8 cellular contexts compared by ENCODE assay signal in genomic region chr6:131627724-131628682, GRCh38. TPM values are rescaled to one million over a fixed set of nuclear protein-coding genes. Genes with fewer than 3 reads are reported as not detected.
A peak's percentile ranks its signal among the peaks of the same experiment; 100 is the strongest.
DNase-seq lines count a peak whose midpoint lies in the region; ATAC-seq and TF ChIP-seq lines count a peak whose summit lies in the region.

TSS of gene MED23 (minus strand) at chr6:131628242. CDS start at chr6:131628049, 193 bp downstream.

- TF ChIP-seq POLR2A in erythroblast (IDR thresholded peaks at IDR 0.05; ENCODE audit: low read length) = peak; percentile 87

- peaks cover 40% of the 10 kb centered on the region for H3K36me3 Mint-ChIP-seq in activated T-cell treated with anti-CD3 and anti-CD28 coated beads, Interleukin-2, amount 50 U/mL, for 24 hours (ENCODE audit: low read depth)

- no peaks in the 10 kb centered on the region for H3K9me3 Mint-ChIP-seq in activated T-cell treated with anti-CD3 and anti-CD28 coated beads, Interleukin-2, amount 50 U/mL, for 24 hours

- TF ChIP-seq CTCF in PC-9 (conservative IDR thresholded peaks at IDR 0.05) = peak; percentile 94

- H3K4me2 ChIP-seq in PC-9 = peak within 1 kb of the TSS; percentile 91

- H3K27me3 ChIP-seq in PC-9 (ENCODE audit: insufficient read depth, low read depth) = no peaks in the 10 kb centered on the region
- H3K27me3 ChIP-seq in mucosa of stomach (ENCODE audit: control insufficient read depth, insufficient read depth, low read length) = no peaks in the 10 kb centered on the region

- POLR2A ChIA-PET in PC-9 (lab: Charles Lee; ENCODE audit: unreplicated experiment) = interaction anchor here (0.5 to 0.6 kb wide), 3 partner anchors 66 to 1320 kb away, joined by 3 to 4 read pairs (median 4); no protein-coding TSS in a partner anchor

- in situ Hi-C loops in KBM-7 (cut with MboI; ENCODE audit: low pct_unique_long_range_greater_than_20kb, low sequenced_read_pairs) = no loop called here

- H3K4me3 Mint-ChIP-seq in activated T-cell treated with anti-CD3 and anti-CD28 coated beads, Interleukin-2, amount 50 U/mL, for 24 hours = peak within 1 kb of the TSS; percentile 99

- H3K4me3 ChIP-seq in PC-9 (peak within 1 kb of the TSS; percentile 73), mucosa of stomach (ENCODE audit: low read length) (peak within 1 kb of the TSS; percentile 91)

- peaks cover 17% of the 10 kb centered on the region; the same call in 1 of the 2 replicates for H3K36me3 ChIP-seq in PC-9 (ENCODE audit: low read depth)
- peaks cover 4% of the 10 kb centered on the region for H3K36me3 ChIP-seq in mucosa of stomach (ENCODE audit: control insufficient read depth, insufficient read depth, low read length)

- H3K4me1 ChIP-seq in PC-9 (replicated peaks; ENCODE audit: insufficient read depth) (peaks cover 28% of the 10 kb centered on the region), mucosa of stomach (ENCODE audit: control insufficient read depth, insufficient read depth, low read length) (no peaks in the 10 kb centered on the region)

- TSS peak; percentile 48 for BruUV-seq in PC-9 (replicated peaks; lab: Mats Ljungman, UMichigan)

- peaks cover 9% of the 10 kb centered on the region; the same call in 1 of the 2 replicates for H3F3A ChIP-seq in PC-9 (ENCODE audit: insufficient read depth, low read depth)

- no peaks in the 10 kb centered on the region for H3K9me3 ChIP-seq in PC-9 (ENCODE audit: insufficient read depth, low read depth)
- no peaks in the 10 kb centered on the region for H3K9me3 ChIP-seq in mucosa of stomach (ENCODE audit: control insufficient read depth, low read length)

- H3K27ac Mint-ChIP-seq in activated T-cell treated with anti-CD3 and anti-CD28 coated beads, Interleukin-2, amount 50 U/mL, for 24 hours = peak within 1 kb of the TSS; percentile 97

- no peaks in the 10 kb centered on the region for H3K27me3 Mint-ChIP-seq in activated T-cell treated with anti-CD3 and anti-CD28 coated beads, Interleukin-2, amount 50 U/mL, for 24 hours

- peak; percentile 80 for DNase-seq in DMS79 (lab: John Stamatoyannopoulos, UW)
- DNase-seq in KBM-7 = peak; percentile 98
- DNase-seq in PC-9 = peak; percentile 92 to 97
- peak; percentile 100 for DNase-seq in activated T-cell treated with anti-CD3 and anti-CD28 coated beads, Interleukin-2, amount 50 U/mL, for 24 hours
- peak; percentile 96 to 97 for DNase-seq in erythroblast (lab: John Stamatoyannopoulos, UW)
- peak; percentile 91 to 94 for DNase-seq in stimulated activated CD8-positive, alpha-beta memory T cell treated with anti-CD3 and anti-CD28 coated beads, Interleukin-7, amount 100 ng/mL, for 1 hour (ENCODE audit: low read depth in 2 of 2)

- H3K79me2 ChIP-seq in PC-9 (ENCODE audit: low read depth) = peaks cover 16% of the 10 kb centered on the region

- H3K4me1 Mint-ChIP-seq in activated T-cell treated with anti-CD3 and anti-CD28 coated beads, Interleukin-2, amount 50 U/mL, for 24 hours (ENCODE audit: low read depth) = peaks cover 36% of the 10 kb centered on the region

- peak within 1 kb of the TSS; percentile 79 for H3K27ac ChIP-seq in PC-9

- CTCF ChIA-PET in PC-9 (lab: Charles Lee) = interaction anchor here (0.5 to 1.3 kb wide), 10 partner anchors 11 to 1749 kb away, joined by 3 to 8 read pairs (median 4); no protein-coding TSS in a partner anchor

- H3K9ac ChIP-seq in mucosa of stomach (ENCODE audit: low read length) = peak within 1 kb of the TSS; percentile 91

- H3K9me2 ChIP-seq in PC-9 (ENCODE audit: insufficient read depth) = no peaks in the 10 kb centered on the region

- intact Hi-C loops in PC-9 (cut with micrococcal nuclease; ENCODE audit: unreplicated experiment) = no loop called here

- ATAC-seq in GM21717 (IDR thresholded peaks at IDR 0.05; ENCODE audit: unreplicated experiment) = peak; percentile 98

- H2AFZ ChIP-seq in PC-9 = peak within 1 kb of the TSS; percentile 93

- H4K20me1 ChIP-seq in PC-9 (ENCODE audit: insufficient read depth) = no peaks in the 10 kb centered on the region

RNA-seq across cellular contexts. Expression of gene MED23, which starts in this region (rescaled TPM):
- 16.8 and 21.3 TPM in 2 replicates for total RNA-seq in PC-9 (2021)

Comparison
In these comparisons a context has a peak if more than half of its experiments do, and no peak if none do; other contexts are left out.
1. Peak in every context shown above with its lines: DNase-seq, ATAC-seq, H3K4me3 ChIP-seq and H3K27ac ChIP-seq.